8 cellular contexts compared by ENCODE assay signal in the genomic region with DNA sequence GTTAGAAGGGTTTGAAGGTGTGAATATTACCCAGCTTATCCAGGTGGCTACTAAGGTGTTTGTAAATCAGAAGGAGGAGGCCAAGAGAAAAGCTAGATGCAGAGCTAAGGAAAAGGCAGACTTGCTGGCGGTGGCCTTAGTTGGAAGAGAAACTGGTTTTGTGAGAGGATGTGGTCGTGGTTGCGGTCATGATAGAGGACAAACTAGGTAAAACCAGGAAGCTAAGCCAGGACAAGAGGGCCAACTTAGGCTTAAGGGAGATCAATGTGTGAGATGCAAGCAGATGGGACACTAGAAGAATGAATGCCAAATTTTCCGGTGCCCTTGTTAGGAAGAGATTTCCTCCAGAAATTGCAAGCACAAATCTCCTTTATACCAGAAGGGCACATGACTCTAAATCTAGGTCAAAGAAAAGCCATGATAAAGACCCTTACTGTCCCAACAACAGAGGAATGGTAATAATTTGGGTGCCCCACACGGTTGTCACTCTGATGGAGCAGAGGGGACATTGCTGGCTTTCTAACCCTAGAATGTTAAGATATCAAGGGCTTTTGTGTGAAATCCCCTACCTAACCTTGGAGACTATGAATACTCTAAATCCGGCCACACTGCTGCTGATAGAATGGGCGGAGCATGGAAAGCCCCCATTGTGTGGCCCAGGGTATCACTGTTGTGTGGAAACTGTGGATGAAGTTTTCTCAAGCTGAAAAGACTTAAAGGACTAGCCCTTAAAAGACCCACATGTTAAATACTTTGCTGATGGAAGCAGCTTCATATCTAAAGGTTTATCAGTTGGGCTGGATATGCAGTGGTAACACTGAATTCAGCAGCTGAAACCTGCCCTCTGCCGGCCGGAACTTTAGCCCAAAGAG. TPM values are rescaled to one million over a fixed set of nuclear protein-coding genes. Genes with fewer than 3 reads are reported as not detected.
DNase-seq lines count a peak whose midpoint lies in the region; ATAC-seq, FAIRE-seq and TF ChIP-seq lines count a peak whose summit lies in the region.

No MANE protein-coding gene starts in this region.

- ATAC-seq in HG03342 (IDR thresholded peaks at IDR 0.05; ENCODE audit: unreplicated experiment), result peak; percentile 57
- ATAC-seq in T-cell (replicated peaks in 1 of 4), result peak in 2 of 4 experiments; percentile 35 to 71
- no peak for ATAC-seq in GM18520 (IDR thresholded peaks at IDR 0.05; ENCODE audit: unreplicated experiment)

- peaks cover 0 to 6% (median 0%) of the 10 kb centered on the region in 3 donors for H3K9me3 Mint-ChIP-seq in T-cell
- H3K9me3 Mint-ChIP-seq in nephron progenitor cell, result peaks cover 53% of the 10 kb centered on the region

- H3K27ac Mint-ChIP-seq in T-cell (peak overlapping the region in 1 of 2 donors; percentile 50), nephron progenitor cell (no peak overlapping the region)

- H3K36me3 Mint-ChIP-seq in T-cell (no peaks in the 10 kb centered on the region), nephron progenitor cell (ENCODE audit: low read depth) (peaks cover 8% of the 10 kb centered on the region)

- CTCF ChIA-PET in T-cell (lab: Charles Lee), result interaction anchor here in 1 of 2 donors (0.6 to 2.7 kb wide), 12 partner anchors 14 to 948 kb away, joined by 3 to 22 read pairs (median 4); no protein-coding TSS in a partner anchor

- H3K4me3 ChIP-seq in fibroblast of mammary gland (ENCODE audit: control insufficient read depth, low read depth, low read length), result no peak overlapping the region

- DNase-seq in EH (ENCODE audit: low read depth) (peak; percentile 18), GM19239 (ENCODE audit: insufficient read length, low spot score) (no peak), T-cell (peak in 24 of 34 experiments; percentile 3 to 47 (median 19)), fibroblast of mammary gland (ENCODE audit: low read depth) (peak; percentile 24), D721Med (ENCODE audit: insufficient read length, low spot score) (no peak), nephron progenitor cell (no peak)

- TF ChIP-seq CTCF in fibroblast of mammary gland (conservative IDR thresholded peaks at IDR 0.05; ENCODE audit: control insufficient read depth, insufficient read depth, low read depth, low read length), result peak; percentile 41
- no peak for TF ChIP-seq CTCF in D721Med (IDR thresholded peaks at IDR 0.05; ENCODE audit: insufficient read depth, missing control alignments)
- TF ChIP-seq CTCF in nephron progenitor cell (IDR thresholded peaks at IDR 0.05), result no peak

- H3K4me3 Mint-ChIP-seq in T-cell (peak overlapping the region in 1 of 3 donors; percentile 37), nephron progenitor cell (no peak overlapping the region)

- H3K27me3 Mint-ChIP-seq in T-cell (peaks cover 4 to 9% of the 10 kb centered on the region in 2 donors), nephron progenitor cell (ENCODE audit: low read depth, poor library complexity) (peaks cover 12% of the 10 kb centered on the region)

- FAIRE-seq in GM19239 (lab: Jason Lieb, UNC) (peak; percentile 97), D721Med (lab: Jason Lieb, UNC) (no peak)

- POLR2A ChIA-PET in T-cell (lab: Charles Lee), result interaction anchor here in 1 of 2 donors (0.8 kb wide), 1 partner anchor 9 kb away, joined by 3 read pairs; no protein-coding TSS in a partner anchor

- H3K4me1 Mint-ChIP-seq in T-cell (peaks cover 21 to 28% (median 23%) of the 10 kb centered on the region in 3 donors), nephron progenitor cell (no peaks in the 10 kb centered on the region)

RNA-seq across cellular contexts. Expression of gene IL22RA2, which starts 7.8 kb away (rescaled TPM):
- not detected for total RNA-seq in T-cell

RNA-seq across cellular contexts. Expression of gene IFNGR1, which starts 53.6 kb away (rescaled TPM):
- 10 to 100 TPM; 23.6 to 42.4 (median 28.5) TPM for total RNA-seq in T-cell

Comparison
In these comparisons a context has a peak if more than half of its experiments do, and no peak if none do; other contexts are left out.
1. DNase-seq: peak in EH (single experiment), T-cell (24 of 34) and fibroblast of mammary gland (single experiment); none in GM19239 (single experiment), D721Med (single experiment) and nephron progenitor cell (single experiment).